29 cellular contexts compared by ENCODE assay signal in the genomic region with DNA sequence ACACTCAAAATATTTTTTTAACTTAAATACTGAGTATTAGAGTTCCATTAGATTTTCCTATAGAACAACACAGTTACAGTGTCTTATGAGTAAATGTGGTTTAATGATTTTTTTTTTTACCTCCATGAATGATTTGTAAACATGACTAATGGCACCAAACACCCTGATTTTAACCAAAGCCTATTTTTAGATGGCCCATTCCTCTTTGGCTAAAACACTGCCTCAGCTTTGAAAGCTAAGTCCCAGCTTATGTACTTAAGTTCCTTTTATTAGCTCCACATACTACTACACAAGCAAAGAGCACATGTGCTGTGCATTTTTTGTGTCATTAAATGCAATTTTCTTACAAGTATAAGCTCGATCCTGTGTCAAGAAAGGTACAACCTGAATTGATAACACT.
"Had no signal": no experiment of that assay in that cellular context is flagged by ENCODE, and none has a peak within 500 bp of the region (broad histone marks: within the 10 kb centered on the region; RNA-seq: fewer than 3 reads in every experiment).

No MANE protein-coding gene starts in this region.

- H3K36me3 ChIP-seq: esophagus muscularis mucosa, gastroesophageal sphincter, heart left ventricle, ovary, right atrium auricular region, spleen, suprapubic skin, transverse colon, upper lobe of right lung, uterus had no signal

- DNase-seq: dermis blood vessel endothelial cell; effector memory CD4-positive, alpha-beta T cell; foreskin keratinocyte; heart left ventricle; kidney; mesenchymal stem cell; mucosa of descending colon; naive thymus-derived CD4-positive, alpha-beta T cell; nephron progenitor cell; nucleus accumbens; ovary; spleen; stimulated activated CD4-positive, alpha-beta T cell treated with anti-CD3 and anti-CD28 coated beads, Interleukin-2, amount 100 ng/mL, for 48 hours; stimulated activated naive B cell treated with anti-CD40 and anti-IgM and Interleukin-4, amounts not matched to agents 10 μg/mL and 1 μg/mL and 100 μg/mL, for 72 hours; stimulated activated naive CD8-positive, alpha-beta T cell treated with anti-CD3 and anti-CD28 coated beads, Interleukin-15, amount 100 ng/mL, for 72 hours; transverse colon; upper lobe of right lung; uterus had no signal

- H3K27ac ChIP-seq: coronary artery, esophagus muscularis mucosa, foreskin keratinocyte, gastroesophageal sphincter, heart left ventricle, hepatocyte, ovary, right atrium auricular region, spleen, suprapubic skin, transverse colon, upper lobe of right lung, uterus had no signal

- H3K4me2 ChIP-seq: hepatocyte had no signal

- H2AFZ ChIP-seq: hepatocyte had no signal

- H3K4me1 Mint-ChIP-seq: naive thymus-derived CD4-positive, alpha-beta T cell; nephron progenitor cell; stimulated activated naive B cell treated with anti-CD40 and anti-IgM and Interleukin-4, amounts not matched to agents 10 μg/mL and 1 μg/mL and 100 μg/mL, for 72 hours; stimulated activated naive CD8-positive, alpha-beta T cell treated with anti-CD3 and anti-CD28 coated beads, Interleukin-15, amount 100 ng/mL, for 72 hours had no signal

- H3K27ac Mint-ChIP-seq: mesothelial cell of epicardium; naive thymus-derived CD4-positive, alpha-beta T cell; nephron progenitor cell; stimulated activated naive B cell treated with anti-CD40 and anti-IgM and Interleukin-4, amounts not matched to agents 10 μg/mL and 1 μg/mL and 100 μg/mL, for 72 hours; stimulated activated naive CD8-positive, alpha-beta T cell treated with anti-CD3 and anti-CD28 coated beads, Interleukin-15, amount 100 ng/mL, for 72 hours had no signal

- FAIRE-seq: endothelial cell of umbilical vein, kidney had no signal

- H3K79me2 ChIP-seq: hepatocyte had no signal

- H3K9me3 ChIP-seq: esophagus muscularis mucosa, gastroesophageal sphincter, mucosa of descending colon, ovary, right atrium auricular region, suprapubic skin, transverse colon, upper lobe of right lung, uterus had no signal

- H3K4me3 ChIP-seq: coronary artery, esophagus muscularis mucosa, gastroesophageal sphincter, heart left ventricle, hepatocyte, lung, mucosa of descending colon, ovary, right atrium auricular region, spleen, suprapubic skin, transverse colon, upper lobe of right lung, uterus had no signal

- ATAC-seq: foreskin keratinocyte; gastroesophageal sphincter; heart left ventricle; left lobe of liver; mucosa of descending colon; naive thymus-derived CD4-positive, alpha-beta T cell; sciatic nerve; stimulated activated naive B cell treated with anti-CD40 and anti-IgM and Interleukin-4, amounts not matched to agents 10 μg/mL and 1 μg/mL and 100 μg/mL, for 72 hours; stimulated activated naive CD8-positive, alpha-beta T cell treated with anti-CD3 and anti-CD28 coated beads, Interleukin-15, amount 100 ng/mL, for 72 hours; upper lobe of right lung had no signal

- H3K4me3 Mint-ChIP-seq: mesothelial cell of epicardium; naive thymus-derived CD4-positive, alpha-beta T cell; nephron progenitor cell; stimulated activated naive B cell treated with anti-CD40 and anti-IgM and Interleukin-4, amounts not matched to agents 10 μg/mL and 1 μg/mL and 100 μg/mL, for 72 hours; stimulated activated naive CD8-positive, alpha-beta T cell treated with anti-CD3 and anti-CD28 coated beads, Interleukin-15, amount 100 ng/mL, for 72 hours had no signal

- H3K9me3 Mint-ChIP-seq: nephron progenitor cell had no signal

- H3K27me3 ChIP-seq: esophagus muscularis mucosa, foreskin keratinocyte, gastroesophageal sphincter, heart left ventricle, hepatocyte, ovary, right atrium auricular region, spleen, suprapubic skin, transverse colon, upper lobe of right lung, uterus had no signal

- H3K36me3 Mint-ChIP-seq: mesothelial cell of epicardium; naive thymus-derived CD4-positive, alpha-beta T cell; stimulated activated naive B cell treated with anti-CD40 and anti-IgM and Interleukin-4, amounts not matched to agents 10 μg/mL and 1 μg/mL and 100 μg/mL, for 72 hours had no signal

- H3K27me3 Mint-ChIP-seq: naive thymus-derived CD4-positive, alpha-beta T cell; stimulated activated naive B cell treated with anti-CD40 and anti-IgM and Interleukin-4, amounts not matched to agents 10 μg/mL and 1 μg/mL and 100 μg/mL, for 72 hours; stimulated activated naive CD8-positive, alpha-beta T cell treated with anti-CD3 and anti-CD28 coated beads, Interleukin-15, amount 100 ng/mL, for 72 hours had no signal

- H3K4me1 ChIP-seq: esophagus muscularis mucosa, foreskin keratinocyte, gastroesophageal sphincter, heart left ventricle, right atrium auricular region, spleen, suprapubic skin, transverse colon, upper lobe of right lung, uterus had no signal
